Comparison of ENCODE assay signal across 26 cellular contexts in genomic region chr17:31823014-31823413, GRCh38.
"Had no signal": no experiment of that assay in that cellular context is flagged by ENCODE, and none has a peak within 500 bp of the region (broad histone marks: within the 10 kb centered on the region; RNA-seq: fewer than 3 reads in every experiment).

No MANE protein-coding gene starts in this region.

- H3K27ac ChIP-seq: neutrophil, parathyroid adenoma, psoas muscle, skin epidermis, spleen, stomach, thoracic aorta, thyroid gland, tibial nerve, upper lobe of left lung, vagina had no signal

- H3K27me3 ChIP-seq: neutrophil, spleen, stomach, thyroid gland, tibial nerve, upper lobe of left lung, vagina had no signal

- H3K36me3 ChIP-seq: neutrophil, spleen, stomach, thoracic aorta, thyroid gland, tibial nerve, upper lobe of left lung, vagina had no signal

- H3K4me1 ChIP-seq: parathyroid adenoma, psoas muscle, spleen, stomach, thyroid gland, tibial nerve, upper lobe of left lung had no signal

- ATAC-seq: naive thymus-derived CD8-positive, alpha-beta T cell; natural killer cell treated with Interleukin-12 subunit alpha and Interleukin-12 subunit beta and Interleukin-15 and Interleukin-18, amount 100 ng/mL, for 72 hours; psoas muscle; right cardiac atrium; sciatic nerve; stimulated activated effector memory CD8-positive, alpha-beta T cell treated with anti-CD3 and anti-CD28 coated beads, Interleukin-12 subunit alpha, Interleukin-12 subunit beta, amount 100 ng/mL, for 72 hours; stimulated activated naive B cell treated with anti-CD40 and anti-IgM and Interleukin-4, amounts not matched to agents 10 μg/mL and 1 μg/mL and 100 μg/mL, for 72 hours had no signal

- H3K79me2 ChIP-seq: parathyroid adenoma had no signal

- DNase-seq: naive thymus-derived CD8-positive, alpha-beta T cell; nephron progenitor cell; nucleus accumbens; psoas muscle; right cardiac atrium; spleen; stimulated activated CD4-positive, alpha-beta T cell treated with anti-CD3 and anti-CD28 coated beads, Interleukin-12 subunit alpha, Interleukin-12 subunit beta, amount 100 ng/mL, for 4 hours; stimulated activated CD4-positive, alpha-beta T cell treated with anti-CD3 and anti-CD28 coated beads, Interleukin-1b, Interleukin-23, amount 100 ng/mL, for 48 hours; stimulated activated CD4-positive, alpha-beta T cell treated with anti-CD3 and anti-CD28 coated beads, Interleukin-4, amount 100 ng/mL, for 1 hour; stimulated activated naive B cell treated with anti-CD40 and anti-IgM and Interleukin-4, amounts not matched to agents 10 μg/mL and 1 μg/mL and 100 μg/mL, for 72 hours; stimulated activated naive CD4-positive, alpha-beta T cell treated with Interleukin-2 at 50 U/mL for 16 hours; stomach; thyroid gland; trophoblast cell; upper lobe of left lung had no signal

- H3K9me3 ChIP-seq: neutrophil, psoas muscle, spleen, stomach, thoracic aorta, thyroid gland, tibial nerve, upper lobe of left lung, vagina had no signal

- FAIRE-seq: urothelium cell line had no signal

- H3K4me3 ChIP-seq: psoas muscle, skin epidermis, smooth muscle cell, spleen, stomach, thoracic aorta, thyroid gland, tibial nerve, upper lobe of left lung, vagina had no signal

- H3K4me2 ChIP-seq: smooth muscle cell had no signal

- H2AFZ ChIP-seq: parathyroid adenoma had no signal

- H3K9ac ChIP-seq: parathyroid adenoma had no signal
